In the genomic region with DNA sequence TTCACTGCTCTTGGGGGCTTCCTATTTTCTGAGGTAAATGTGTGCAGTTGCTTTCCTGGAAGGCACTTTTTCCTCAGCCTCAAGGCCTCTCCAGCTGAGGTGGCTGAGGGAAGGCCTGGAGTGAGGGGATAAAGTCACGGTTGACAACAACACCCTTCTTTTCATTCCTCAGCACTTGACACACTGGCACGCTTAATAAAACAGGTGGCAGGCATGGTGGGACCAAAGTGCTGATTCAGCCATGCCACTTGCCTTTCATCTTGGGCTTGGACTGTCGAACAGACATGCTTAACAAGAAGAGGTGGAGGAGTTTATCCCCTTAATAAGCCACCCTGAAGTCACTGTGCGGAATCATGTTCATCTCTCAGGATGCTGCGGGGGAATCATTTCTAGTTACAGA, we compare ENCODE assay signal across 2 cellular contexts.
TF ChIP-seq lines count a peak whose summit lies in the region.

No MANE protein-coding gene starts in this region.

TF ChIP-seq in IMR-90, 13 proteins besides CTCF, POLR2A, EP300 and RAD21:
- TF ChIP-seq, protein P1, sequence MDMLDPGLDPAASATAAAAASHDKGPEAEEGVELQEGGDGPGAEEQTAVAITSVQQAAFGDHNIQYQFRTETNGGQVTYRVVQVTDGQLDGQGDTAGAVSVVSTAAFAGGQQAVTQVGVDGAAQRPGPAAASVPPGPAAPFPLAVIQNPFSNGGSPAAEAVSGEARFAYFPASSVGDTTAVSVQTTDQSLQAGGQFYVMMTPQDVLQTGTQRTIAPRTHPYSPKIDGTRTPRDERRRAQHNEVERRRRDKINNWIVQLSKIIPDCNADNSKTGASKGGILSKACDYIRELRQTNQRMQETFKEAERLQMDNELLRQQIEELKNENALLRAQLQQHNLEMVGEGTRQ (IDR thresholded peaks at IDR 0.05; ENCODE audit: low read depth, low read length): no peak
- TF ChIP-seq SMC3 (IDR thresholded peaks at IDR 0.05; ENCODE audit: low read depth, low read length) (no peak), RFX5 (IDR thresholded peaks at IDR 0.05; ENCODE audit: low read depth, low read length) (no peak), FOS (IDR thresholded peaks at IDR 0.05; ENCODE audit: low read depth, low read length) (no peak), MAFK (IDR thresholded peaks at IDR 0.05; ENCODE audit: low read depth, low read length) (no peak), MAZ (IDR thresholded peaks at IDR 0.05; ENCODE audit: borderline replicate concordance, low read depth, low read length) (no peak), MXI1 (IDR thresholded peaks at IDR 0.05; ENCODE audit: borderline replicate concordance, low read depth, low read length) (no peak), BHLHE40 (IDR thresholded peaks at IDR 0.05; ENCODE audit: low read depth, low read length) (no peak), RCOR1 (IDR thresholded peaks at IDR 0.05; ENCODE audit: insufficient replicate concordance, low read length) (no peak), CEBPB (IDR thresholded peaks at IDR 0.05; ENCODE audit: low read depth, low read length) (no peak)
- TF ChIP-seq, protein P2, sequence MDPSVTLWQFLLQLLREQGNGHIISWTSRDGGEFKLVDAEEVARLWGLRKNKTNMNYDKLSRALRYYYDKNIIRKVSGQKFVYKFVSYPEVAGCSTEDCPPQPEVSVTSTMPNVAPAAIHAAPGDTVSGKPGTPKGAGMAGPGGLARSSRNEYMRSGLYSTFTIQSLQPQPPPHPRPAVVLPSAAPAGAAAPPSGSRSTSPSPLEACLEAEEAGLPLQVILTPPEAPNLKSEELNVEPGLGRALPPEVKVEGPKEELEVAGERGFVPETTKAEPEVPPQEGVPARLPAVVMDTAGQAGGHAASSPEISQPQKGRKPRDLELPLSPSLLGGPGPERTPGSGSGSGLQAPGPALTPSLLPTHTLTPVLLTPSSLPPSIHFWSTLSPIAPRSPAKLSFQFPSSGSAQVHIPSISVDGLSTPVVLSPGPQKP (IDR thresholded peaks at IDR 0.05; ENCODE audit: borderline replicate concordance, low read depth, low read length): no peak

TF ChIP-seq in H1, 55 proteins besides CTCF, POLR2A, EP300 and RAD21:
- no peak for TF ChIP-seq TEAD4 (IDR thresholded peaks at IDR 0.05; ENCODE audit: low read depth, low read length)
- TF ChIP-seq HDAC2 (IDR thresholded peaks at IDR 0.05; ENCODE audit: borderline replicate concordance in 1 of 2, low read depth in 2 of 2, low read length in 2 of 2): no peak
- no peak for TF ChIP-seq TCF12 (IDR thresholded peaks at IDR 0.05; ENCODE audit: low read depth, low read length)
- TF ChIP-seq, protein P3, sequence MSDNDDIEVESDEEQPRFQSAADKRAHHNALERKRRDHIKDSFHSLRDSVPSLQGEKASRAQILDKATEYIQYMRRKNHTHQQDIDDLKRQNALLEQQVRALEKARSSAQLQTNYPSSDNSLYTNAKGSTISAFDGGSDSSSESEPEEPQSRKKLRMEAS (IDR thresholded peaks at IDR 0.05): no peak
- TF ChIP-seq, protein P4, sequence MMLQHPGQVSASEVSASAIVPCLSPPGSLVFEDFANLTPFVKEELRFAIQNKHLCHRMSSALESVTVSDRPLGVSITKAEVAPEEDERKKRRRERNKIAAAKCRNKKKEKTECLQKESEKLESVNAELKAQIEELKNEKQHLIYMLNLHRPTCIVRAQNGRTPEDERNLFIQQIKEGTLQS (IDR thresholded peaks at IDR 0.05; ENCODE audit: insufficient read depth, low read depth, low read length): no peak
- TF ChIP-seq SP1 (IDR thresholded peaks at IDR 0.05; ENCODE audit: low read depth, low read length): no peak
- TF ChIP-seq SAP30 (IDR thresholded peaks at IDR 0.05; ENCODE audit: insufficient read depth, insufficient replicate concordance, low read length): no peak
- no peak for TF ChIP-seq RNF2 (IDR thresholded peaks at IDR 0.05; ENCODE audit: borderline replicate concordance, low read depth, low read length, missing control alignments, poor library complexity, severe bottlenecking)
- no peak for TF ChIP-seq POLR2AphosphoS5 (IDR thresholded peaks at IDR 0.05; ENCODE audit: low read depth, low read length)
